Comparison of ENCODE assay signal across 1 cellular context in the genomic region with DNA sequence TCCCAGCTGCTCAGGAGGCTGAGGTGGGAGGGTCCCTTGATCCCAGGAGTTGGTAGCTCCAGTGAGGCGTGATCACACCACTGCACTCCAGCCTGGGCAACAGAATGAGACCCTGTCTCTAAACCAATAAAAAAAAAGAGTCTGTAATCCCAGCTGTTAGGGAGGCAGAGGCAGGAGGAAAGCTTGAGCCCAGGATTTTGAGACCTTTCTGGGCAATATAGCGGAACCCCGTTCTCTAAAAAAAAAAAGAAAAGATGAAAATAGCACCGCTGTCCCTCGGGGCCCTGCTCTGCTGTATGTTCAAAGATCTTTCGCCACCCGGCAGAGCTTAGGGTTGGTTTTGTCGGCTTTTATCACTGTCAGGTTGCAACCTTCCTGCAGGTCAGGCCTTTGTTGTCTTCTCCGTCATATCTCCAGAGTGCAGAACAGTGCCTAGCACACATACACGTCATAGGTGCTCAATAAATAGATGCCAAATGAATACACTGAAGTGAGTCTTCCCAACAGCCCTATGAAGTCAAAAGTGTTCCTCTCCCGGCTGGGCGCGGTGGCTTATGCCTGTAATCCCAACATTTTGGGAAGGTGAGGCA.
TF ChIP-seq lines count a peak whose summit lies in the region.

No MANE protein-coding gene starts in this region.

TF ChIP-seq in WTC11, 78 proteins besides CTCF, POLR2A, EP300 and RAD21 (continued from another document):
- TF ChIP-seq ZNF423 (CRISPR knock-in tag; IDR thresholded peaks at IDR 0.05) (no peak), IRF2 (CRISPR knock-in tag; IDR thresholded peaks at IDR 0.05; ENCODE audit: borderline replicate concordance, low read depth) (no peak)
